In genomic region chr16:84084570-84085270, GRCh38 we compare ENCODE assay signal across 8 cellular contexts. TPM values are rescaled to one million over a fixed set of nuclear protein-coding genes. Genes with fewer than 3 reads are reported as not detected.
DNase-seq lines count a peak whose midpoint lies in the region; ATAC-seq and TF ChIP-seq lines count a peak whose summit lies in the region.

No MANE protein-coding gene starts in this region.

- H3K9me2 ChIP-seq in SU-DHL-6 (replicated peaks; ENCODE audit: insufficient read depth, low read length), result no peaks in the 10 kb centered on the region

- H4K20me1 ChIP-seq in SU-DHL-6 (ENCODE audit: low read depth, low read length), result no peaks in the 10 kb centered on the region

- peak overlapping the region; percentile 21 for H3K4me2 ChIP-seq in SU-DHL-6 (ENCODE audit: low read depth, low read length, poor library complexity, severe bottlenecking)

- H3K9ac ChIP-seq in SU-DHL-6 (ENCODE audit: low read length), result 0 out of 2 replicates have a peak overlapping the region, but pooled peaks have one; percentile 8

- H2AFZ ChIP-seq in SU-DHL-6 (ENCODE audit: low read depth, low read length, severe bottlenecking), result no peak overlapping the region

- ATAC-seq in GM18511 (IDR thresholded peaks at IDR 0.05; ENCODE audit: unreplicated experiment) (peak; percentile 38), right cardiac atrium (peak in 1 of 2 donors; percentile 24)

- TF ChIP-seq CTCF in SU-DHL-6 (IDR thresholded peaks at IDR 0.05; ENCODE audit: insufficient read depth, low read length, poor library complexity, severe bottlenecking), result peak; percentile 79

- H3K27ac ChIP-seq in SU-DHL-6 (ENCODE audit: low read depth, low read length), result peak overlapping the region; percentile 76
- H3K27ac ChIP-seq in right cardiac atrium (ENCODE audit: low read length), result no peak overlapping the region

- H3K9me3 ChIP-seq in SU-DHL-6 (ENCODE audit: insufficient read depth, low read length), result no peaks in the 10 kb centered on the region
- no peaks in the 10 kb centered on the region for H3K9me3 ChIP-seq in right cardiac atrium (ENCODE audit: control insufficient read depth, low read length)

- peaks cover 10% of the 10 kb centered on the region; the same call in 1 of the 2 replicates for H3K36me3 ChIP-seq in SU-DHL-6 (ENCODE audit: low read length)

- intact Hi-C loops in right cardiac atrium (cut with DNase I), result loop anchor here in 1 of 4 donors (10.0 kb wide), 2 partner anchors 90 to 400 kb away; no protein-coding TSS in a partner anchor

- DNase-seq in ACHN, result peak; percentile 79
- DNase-seq in LoVo (ENCODE audit: low spot score), result peak; percentile 56
- DNase-seq in activated naive CD8-positive, alpha-beta T cell treated with anti-CD3 and anti-CD28 coated beads, Interleukin-2, amount 50 U/mL, for 16 hours (ENCODE audit: low read depth, low spot score), result peak; percentile 34
- DNase-seq in right cardiac atrium, result peak in 2 of 3 donors; percentile 52 to 78
- DNase-seq in stimulated activated CD4-positive, alpha-beta T cell treated with anti-CD3 and anti-CD28 coated beads, Interleukin-12 subunit alpha, Interleukin-12 subunit beta, amount 100 ng/mL, for 4 hours, result peak; percentile 56
- no peak for DNase-seq in occipital lobe (lab: John Stamatoyannopoulos, UW)

- H3K27me3 ChIP-seq in SU-DHL-6 (ENCODE audit: low read length) (no peaks in the 10 kb centered on the region), right cardiac atrium (ENCODE audit: control insufficient read depth, insufficient read depth) (no peaks in the 10 kb centered on the region)

- in situ Hi-C loops in ACHN (cut with HindIII; ENCODE audit: low pct_ligation_motif_present, low pct_unique_long_range_greater_than_20kb, low sequenced_read_pairs), result no loop called here

- WGBS in right cardiac atrium, result 56% methylated on average over 11 of the region's 11 CpGs

- peaks cover 31% of the 10 kb centered on the region; the same call in 1 of the 2 replicates for H3F3A ChIP-seq in SU-DHL-6 (ENCODE audit: insufficient read depth)

- no peaks in the 10 kb centered on the region for H3K79me2 ChIP-seq in SU-DHL-6 (ENCODE audit: insufficient read depth, low read length)

- H3K4me1 ChIP-seq in right cardiac atrium (ENCODE audit: control insufficient read depth, insufficient read depth, low read length), result peaks cover 4% of the 10 kb centered on the region

- H3K4me3 ChIP-seq in SU-DHL-6 (ENCODE audit: insufficient read depth, low read length, poor library complexity, severe bottlenecking), result no peak overlapping the region
- no peak overlapping the region for H3K4me3 ChIP-seq in right cardiac atrium (ENCODE audit: low read length)

RNA-seq across cellular contexts. Expression of gene MBTPS1, which starts 32.0 kb away (rescaled TPM):
- total RNA-seq in right cardiac atrium (100 to 1,000 TPM in 2 of 4 donors, 10 to 100 TPM in 2; 88.1 to 112 (median 102) TPM), occipital lobe (78.1 TPM)
- polyA plus RNA-seq in right cardiac atrium, result 59.3 TPM

RNA-seq across cellular contexts. Expression of gene SLC38A8, which starts 42.1 kb away (rescaled TPM):
- total RNA-seq in right cardiac atrium (under 1 TPM in 2 of 4 donors, not detected in 2; 0.21 to 0.29 TPM), occipital lobe (not detected)
- polyA plus RNA-seq in right cardiac atrium, result not detected
